9 cellular contexts compared by ENCODE assay signal in the genomic region with DNA sequence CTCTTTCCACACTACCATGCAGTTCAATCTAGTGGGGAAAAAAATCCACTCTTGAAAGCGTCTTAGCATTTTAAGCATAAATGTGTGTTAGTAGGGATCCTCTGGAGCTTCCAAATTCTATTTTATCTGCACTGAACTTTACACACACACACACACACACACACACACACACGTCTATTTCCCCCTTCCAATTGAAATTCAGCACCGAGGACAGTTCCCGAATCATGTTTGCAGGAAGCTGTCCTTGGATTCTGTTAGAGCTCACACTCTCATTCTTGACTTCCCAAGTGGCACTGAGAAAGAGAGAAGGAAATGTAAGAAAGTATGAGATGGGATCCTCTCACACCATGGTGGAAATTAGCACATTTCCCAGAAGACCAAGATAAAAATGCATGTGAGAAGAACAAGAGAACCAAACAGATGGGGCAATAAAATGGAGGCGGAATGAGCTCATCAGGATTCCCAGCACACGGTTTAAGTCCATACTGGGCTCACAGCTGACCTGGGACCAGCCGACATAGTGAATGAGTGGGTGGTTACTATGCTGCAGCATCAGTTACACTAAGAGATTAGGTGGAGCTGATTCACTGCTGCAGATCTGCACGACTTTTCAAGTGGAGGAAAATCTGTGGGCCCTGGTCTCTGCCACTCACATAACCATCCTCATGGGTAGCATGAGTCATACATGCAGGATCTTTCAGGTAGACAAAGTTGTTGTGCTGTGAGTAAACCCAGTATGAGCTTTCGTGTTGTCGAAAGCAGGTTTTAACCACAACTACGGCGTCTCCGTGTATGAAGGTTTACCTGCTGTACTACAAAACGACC. TPM values are rescaled to one million over a fixed set of nuclear protein-coding genes. Genes with fewer than 3 reads are reported as not detected.
DNase-seq lines count a peak whose midpoint lies in the region; ATAC-seq and TF ChIP-seq lines count a peak whose summit lies in the region.
"Had no signal": no experiment of that assay in that cellular context is flagged by ENCODE, and none has a peak within 500 bp of the region (broad histone marks: within the 10 kb centered on the region; RNA-seq: fewer than 3 reads in every experiment).

No MANE protein-coding gene starts in this region.

- intact Hi-C loops in ascending aorta (cut with DNase I): no loop called here

- ATAC-seq in DND-41 (ENCODE audit: insufficient read depth, low read depth): no peak
- ATAC-seq in GM21447 (IDR thresholded peaks at IDR 0.05; ENCODE audit: unreplicated experiment): no peak
- no peak for ATAC-seq in HG02759 (IDR thresholded peaks at IDR 0.05; ENCODE audit: unreplicated experiment)
- no peak for ATAC-seq in GM19035 (IDR thresholded peaks at IDR 0.05; ENCODE audit: unreplicated experiment)
- ATAC-seq: heart left ventricle had no signal

- in situ Hi-C loops in astrocyte of the spinal cord (cut with HindIII; ENCODE audit: low sequenced_read_pairs): no loop called here

- H3K4me1 ChIP-seq in DND-41 (ENCODE audit: insufficient read depth, low read length) (no peaks in the 10 kb centered on the region), ascending aorta (peaks cover 0 to 6% of the 10 kb centered on the region in 2 donors)

- H3K36me3 ChIP-seq in DND-41 (ENCODE audit: insufficient read depth, low read length) (no peaks in the 10 kb centered on the region), ascending aorta (no peaks in the 10 kb centered on the region)
- H3K36me3 ChIP-seq: heart left ventricle had no signal

- H3K4me3 ChIP-seq in DND-41 (ENCODE audit: low read depth in 1 of 2, low read length in 2 of 2) (no peak overlapping the region), astrocyte of the spinal cord (ENCODE audit: low read depth, low read length) (no peak overlapping the region), ascending aorta (no peak overlapping the region)
- H3K4me3 ChIP-seq: heart left ventricle had no signal

- H3K9me3 ChIP-seq in DND-41 (ENCODE audit: insufficient read depth, low read length, severe bottlenecking) (no peaks in the 10 kb centered on the region), ascending aorta (peaks cover 0 to 3% of the 10 kb centered on the region in 2 donors)

- no peak overlapping the region for H3K9ac ChIP-seq in DND-41 (ENCODE audit: low read depth, low read length)

- peaks cover 4% of the 10 kb centered on the region; the same call in 1 of the 2 replicates for H4K20me1 ChIP-seq in DND-41 (ENCODE audit: insufficient read depth, low read length)

- H3K4me2 ChIP-seq in DND-41 (ENCODE audit: insufficient read depth, low read length): no peak overlapping the region

- peak; percentile 53 for DNase-seq in DND-41
- DNase-seq in LHCN-M2 (ENCODE audit: low read depth): peak; percentile 81
- peak; percentile 40 for DNase-seq in astrocyte of the spinal cord (ENCODE audit: low read depth, low spot score)
- peak; percentile 11 for DNase-seq in kidney tubule cell (ENCODE audit: low spot score)
- no peak for DNase-seq in ascending aorta (ENCODE audit: low spot score in 2 of 2)
- DNase-seq: heart left ventricle had no signal

- H2AFZ ChIP-seq in DND-41 (ENCODE audit: low read depth, low read length): no peak overlapping the region

- TF ChIP-seq CTCF in DND-41 (IDR thresholded peaks at IDR 0.05; ENCODE audit: borderline replicate concordance, extremely low read depth, low read length, poor library complexity, severe bottlenecking): no peak
- TF ChIP-seq CTCF in astrocyte of the spinal cord (IDR thresholded peaks at IDR 0.05; ENCODE audit: low read depth, low read length): no peak
- TF ChIP-seq CTCF in ascending aorta (IDR thresholded peaks at IDR 0.05): no peak

- H3K27ac ChIP-seq in DND-41 (ENCODE audit: low read length) (no peak overlapping the region), ascending aorta (no peak overlapping the region)
- H3K27ac ChIP-seq: heart left ventricle had no signal

- no peaks in the 10 kb centered on the region for H3K79me2 ChIP-seq in DND-41 (ENCODE audit: insufficient read depth, low read length)

- H3K27me3 ChIP-seq in DND-41 (ENCODE audit: insufficient read depth, low read length, poor library complexity) (peaks cover 3% of the 10 kb centered on the region), ascending aorta (no peaks in the 10 kb centered on the region)

RNA-seq across cellular contexts. Expression of a gene that starts 3.3 kb away (rescaled TPM):
- total RNA-seq in LHCN-M2 (2014; rRNA removed) (3,060 and 3,846 TPM in 2 replicates), ascending aorta (44.2 TPM)
- polyA plus RNA-seq in LHCN-M2 (2012): 307 TPM

Comparison
In these comparisons a context has a peak if more than half of its experiments do, and no peak if none do; other contexts are left out.
1. DNase-seq: peak in DND-41 (single experiment), LHCN-M2 (single experiment), astrocyte of the spinal cord (single experiment) and kidney tubule cell (single experiment); none in ascending aorta (0 of 2).
2. RNA of a gene that starts 3.3 kb away (total RNA-seq): 3,060 to 3,846 TPM in LHCN-M2; 44.2 TPM in ascending aorta (single experiment); every median in the first group is over 10 times any median in the second.